Comparison of ENCODE assay signal across 1 cellular context in the genomic region with DNA sequence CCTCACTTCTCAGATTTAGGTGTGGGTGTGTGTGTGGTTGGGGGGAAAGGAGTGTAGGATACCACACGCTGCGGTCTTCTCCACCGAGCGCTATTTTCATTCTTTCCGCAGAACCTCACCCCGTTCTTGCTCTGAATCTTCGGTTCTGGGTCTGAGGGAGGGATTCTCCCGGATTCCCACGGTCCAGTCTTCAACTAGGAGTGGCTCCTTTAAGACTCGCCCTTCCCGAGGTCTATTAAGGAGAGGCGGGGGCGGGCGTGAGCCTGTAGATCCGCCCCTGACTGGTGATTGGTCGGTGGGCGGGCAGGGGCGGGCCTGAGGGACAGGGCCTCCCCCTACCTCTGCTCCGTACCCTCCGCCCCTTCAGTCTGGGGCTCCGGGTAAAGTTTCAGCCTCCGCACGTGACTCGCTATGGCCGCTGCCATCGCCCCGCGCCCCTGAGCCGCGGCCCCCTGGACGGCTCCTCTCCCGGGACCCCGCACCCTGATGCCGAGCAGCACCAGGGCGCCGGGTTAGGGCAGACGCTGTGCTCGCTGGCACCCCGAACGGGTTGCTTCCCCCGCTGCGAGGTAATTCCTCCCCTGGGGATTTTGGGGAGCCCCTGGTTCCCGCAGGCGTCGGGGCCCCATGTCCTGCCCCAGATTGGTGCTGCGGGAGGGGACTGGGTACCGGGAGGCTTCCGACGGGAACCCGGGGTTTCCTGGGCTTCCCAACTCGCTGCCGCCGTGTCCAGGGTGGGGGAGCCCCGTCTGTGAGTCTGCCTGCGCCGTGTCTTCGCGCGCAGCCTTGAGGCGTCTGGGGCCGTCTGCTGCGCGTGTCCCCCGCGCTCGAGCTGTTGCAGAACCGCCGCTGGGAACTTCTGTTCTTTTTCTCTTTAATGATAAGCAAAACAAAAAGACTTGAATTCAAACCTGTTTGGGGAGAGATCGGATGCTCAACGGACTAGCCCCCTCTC.
TF ChIP-seq lines count a peak whose summit lies in the region.

No MANE protein-coding gene starts in this region.

TF ChIP-seq in HEK293, 187 proteins besides CTCF, POLR2A, EP300 and RAD21 (continued from another document and continues in another):
- TF ChIP-seq, protein P1, sequence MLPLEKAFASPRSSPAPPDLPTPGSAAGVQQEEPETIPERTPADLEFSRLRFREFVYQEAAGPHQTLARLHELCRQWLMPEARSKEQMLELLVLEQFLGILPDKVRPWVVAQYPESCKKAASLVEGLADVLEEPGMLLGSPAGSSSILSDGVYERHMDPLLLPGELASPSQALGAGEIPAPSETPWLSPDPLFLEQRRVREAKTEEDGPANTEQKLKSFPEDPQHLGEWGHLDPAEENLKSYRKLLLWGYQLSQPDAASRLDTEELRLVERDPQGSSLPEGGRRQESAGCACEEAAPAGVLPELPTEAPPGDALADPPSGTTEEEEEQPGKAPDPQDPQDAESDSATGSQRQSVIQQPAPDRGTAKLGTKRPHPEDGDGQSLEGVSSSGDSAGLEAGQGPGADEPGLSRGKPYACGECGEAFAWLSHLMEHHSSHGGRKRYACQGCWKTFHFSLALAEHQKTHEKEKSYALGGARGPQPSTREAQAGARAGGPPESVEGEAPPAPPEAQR (tag by site-specific recombination; IDR thresholded peaks at IDR 0.05), result no peak
- TF ChIP-seq ZNF16 (tag by site-specific recombination; IDR thresholded peaks at IDR 0.05; ENCODE audit: low read depth) (no peak), SALL2 (tag by site-specific recombination; IDR thresholded peaks at IDR 0.05; ENCODE audit: borderline replicate concordance) (no peak), ZNF214 (tag by site-specific recombination; IDR thresholded peaks at IDR 0.05; ENCODE audit: borderline replicate concordance) (no peak), ZNF510 (tag by site-specific recombination; IDR thresholded peaks at IDR 0.05; ENCODE audit: insufficient replicate concordance) (no peak), ZNF133 (tag by site-specific recombination; IDR thresholded peaks at IDR 0.05) (no peak), GLIS1 (tag by site-specific recombination; IDR thresholded peaks at IDR 0.05) (peak; percentile 93), ZNF223 (tag by site-specific recombination; IDR thresholded peaks at IDR 0.05) (no peak), ZNF624 (tag by site-specific recombination; IDR thresholded peaks at IDR 0.05) (no peak), SP3 (tag by site-specific recombination; IDR thresholded peaks at IDR 0.05) (peak; percentile 88), ZNF416 (tag by site-specific recombination; IDR thresholded peaks at IDR 0.05) (no peak), ZNF391 (tag by site-specific recombination; IDR thresholded peaks at IDR 0.05; ENCODE audit: borderline replicate concordance, low read depth) (peak; percentile 79; the same call in 1 of the 2 replicates), ZNF529 (tag by site-specific recombination; IDR thresholded peaks at IDR 0.05; ENCODE audit: insufficient replicate concordance) (no peak), KLF7 (tag by site-specific recombination; IDR thresholded peaks at IDR 0.05; ENCODE audit: borderline replicate concordance) (no peak), ZNF248 (tag by site-specific recombination; IDR thresholded peaks at IDR 0.05) (no peak), WT1 (tag by site-specific recombination; IDR thresholded peaks at IDR 0.05) (no peak; the same call in 1 of the 2 replicates), ZNF157 (tag by site-specific recombination; IDR thresholded peaks at IDR 0.05) (no peak), ZNF501 (tag by site-specific recombination; IDR thresholded peaks at IDR 0.05) (peak; percentile 76), ZNF138 (tag by site-specific recombination; IDR thresholded peaks at IDR 0.05; ENCODE audit: borderline replicate concordance) (no peak), ZSCAN16 (tag by site-specific recombination; IDR thresholded peaks at IDR 0.05) (no peak), ZNF792 (tag by site-specific recombination; IDR thresholded peaks at IDR 0.05) (no peak), ZNF341 (tag by site-specific recombination; IDR thresholded peaks at IDR 0.05; ENCODE audit: low read depth) (0 out of 2 replicates have a peak, but pooled peaks have one; percentile 14), GLIS2 (tag by site-specific recombination; IDR thresholded peaks at IDR 0.05) (peak; percentile 82), ZNF174 (tag by site-specific recombination; IDR thresholded peaks at IDR 0.05) (no peak), GFI1B (tag by site-specific recombination; IDR thresholded peaks at IDR 0.05) (no peak), ZNF843 (tag by site-specific recombination; IDR thresholded peaks at IDR 0.05) (no peak), PRDM1 (tag by site-specific recombination; IDR thresholded peaks at IDR 0.05) (no peak), ZFP41 (tag by site-specific recombination; IDR thresholded peaks at IDR 0.05; ENCODE audit: borderline replicate concordance) (no peak), ZNF623 (tag by site-specific recombination; IDR thresholded peaks at IDR 0.05) (no peak), ZNF571 (tag by site-specific recombination; IDR thresholded peaks at IDR 0.05) (no peak), BCL11A (tag by site-specific recombination; IDR thresholded peaks at IDR 0.05; ENCODE audit: low read depth) (no peak), ZNF302 (tag by site-specific recombination; IDR thresholded peaks at IDR 0.05; ENCODE audit: low read depth) (no peak), ZNF2 (tag by site-specific recombination; IDR thresholded peaks at IDR 0.05) (no peak; the same call in 1 of the 2 replicates), ZNF169 (tag by site-specific recombination; IDR thresholded peaks at IDR 0.05) (no peak), ZNF366 (tag by site-specific recombination; conservative IDR thresholded peaks at IDR 0.05) (peak; percentile 70), ZNF707 (tag by site-specific recombination; IDR thresholded peaks at IDR 0.05) (no peak)
- TF ChIP-seq, protein P2, sequence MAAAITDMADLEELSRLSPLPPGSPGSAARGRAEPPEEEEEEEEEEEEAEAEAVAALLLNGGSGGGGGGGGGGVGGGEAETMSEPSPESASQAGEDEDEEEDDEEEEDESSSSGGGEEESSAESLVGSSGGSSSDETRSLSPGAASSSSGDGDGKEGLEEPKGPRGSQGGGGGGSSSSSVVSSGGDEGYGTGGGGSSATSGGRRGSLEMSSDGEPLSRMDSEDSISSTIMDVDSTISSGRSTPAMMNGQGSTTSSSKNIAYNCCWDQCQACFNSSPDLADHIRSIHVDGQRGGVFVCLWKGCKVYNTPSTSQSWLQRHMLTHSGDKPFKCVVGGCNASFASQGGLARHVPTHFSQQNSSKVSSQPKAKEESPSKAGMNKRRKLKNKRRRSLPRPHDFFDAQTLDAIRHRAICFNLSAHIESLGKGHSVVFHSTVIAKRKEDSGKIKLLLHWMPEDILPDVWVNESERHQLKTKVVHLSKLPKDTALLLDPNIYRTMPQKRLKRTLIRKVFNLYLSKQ (tag by site-specific recombination; IDR thresholded peaks at IDR 0.05; ENCODE audit: borderline replicate concordance), result no peak
- TF ChIP-seq, protein P3, sequence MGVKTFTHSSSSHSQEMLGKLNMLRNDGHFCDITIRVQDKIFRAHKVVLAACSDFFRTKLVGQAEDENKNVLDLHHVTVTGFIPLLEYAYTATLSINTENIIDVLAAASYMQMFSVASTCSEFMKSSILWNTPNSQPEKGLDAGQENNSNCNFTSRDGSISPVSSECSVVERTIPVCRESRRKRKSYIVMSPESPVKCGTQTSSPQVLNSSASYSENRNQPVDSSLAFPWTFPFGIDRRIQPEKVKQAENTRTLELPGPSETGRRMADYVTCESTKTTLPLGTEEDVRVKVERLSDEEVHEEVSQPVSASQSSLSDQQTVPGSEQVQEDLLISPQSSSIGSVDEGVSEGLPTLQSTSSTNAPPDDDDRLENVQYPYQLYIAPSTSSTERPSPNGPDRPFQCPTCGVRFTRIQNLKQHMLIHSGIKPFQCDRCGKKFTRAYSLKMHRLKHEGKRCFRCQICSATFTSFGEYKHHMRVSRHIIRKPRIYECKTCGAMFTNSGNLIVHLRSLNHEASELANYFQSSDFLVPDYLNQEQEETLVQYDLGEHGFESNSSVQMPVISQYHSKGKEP (tag by site-specific recombination; IDR thresholded peaks at IDR 0.05), result no peak
- TF ChIP-seq, protein P4, sequence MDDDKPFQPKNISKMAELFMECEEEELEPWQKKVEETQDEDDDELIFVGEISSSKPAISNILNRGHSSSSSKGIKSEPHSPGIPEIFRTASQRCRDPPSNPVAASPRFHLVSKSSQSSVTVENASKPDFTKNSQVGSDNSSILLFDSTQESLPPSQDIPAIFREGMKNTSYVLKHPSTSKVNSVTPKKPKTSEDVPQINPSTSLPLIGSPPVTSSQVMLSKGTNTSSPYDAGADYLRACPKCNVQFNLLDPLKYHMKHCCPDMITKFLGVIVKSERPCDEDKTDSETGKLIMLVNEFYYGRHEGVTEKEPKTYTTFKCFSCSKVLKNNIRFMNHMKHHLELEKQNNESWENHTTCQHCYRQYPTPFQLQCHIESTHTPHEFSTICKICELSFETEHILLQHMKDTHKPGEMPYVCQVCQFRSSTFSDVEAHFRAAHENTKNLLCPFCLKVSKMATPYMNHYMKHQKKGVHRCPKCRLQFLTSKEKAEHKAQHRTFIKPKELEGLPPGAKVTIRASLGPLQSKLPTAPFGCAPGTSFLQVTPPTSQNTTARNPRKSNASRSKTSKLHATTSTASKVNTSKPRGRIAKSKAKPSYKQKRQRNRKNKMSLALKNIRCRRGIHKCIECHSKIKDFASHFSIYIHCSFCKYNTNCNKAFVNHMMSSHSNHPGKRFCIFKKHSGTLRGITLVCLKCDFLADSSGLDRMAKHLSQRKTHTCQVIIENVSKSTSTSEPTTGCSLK (tag by site-specific recombination; IDR thresholded peaks at IDR 0.05), result no peak
- TF ChIP-seq, protein P5, sequence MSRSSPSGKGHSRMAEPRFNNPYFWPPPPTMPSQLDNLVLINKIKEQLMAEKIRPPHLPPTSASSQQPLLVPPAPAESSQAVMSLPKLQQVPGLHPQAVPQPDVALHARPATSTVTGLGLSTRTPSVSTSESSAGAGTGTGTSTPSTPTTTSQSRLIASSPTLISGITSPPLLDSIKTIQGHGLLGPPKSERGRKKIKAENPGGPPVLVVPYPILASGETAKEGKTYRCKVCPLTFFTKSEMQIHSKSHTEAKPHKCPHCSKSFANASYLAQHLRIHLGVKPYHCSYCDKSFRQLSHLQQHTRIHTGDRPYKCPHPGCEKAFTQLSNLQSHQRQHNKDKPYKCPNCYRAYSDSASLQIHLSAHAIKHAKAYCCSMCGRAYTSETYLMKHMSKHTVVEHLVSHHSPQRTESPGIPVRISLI (tag by site-specific recombination; IDR thresholded peaks at IDR 0.05), result no peak
- TF ChIP-seq, protein P6, sequence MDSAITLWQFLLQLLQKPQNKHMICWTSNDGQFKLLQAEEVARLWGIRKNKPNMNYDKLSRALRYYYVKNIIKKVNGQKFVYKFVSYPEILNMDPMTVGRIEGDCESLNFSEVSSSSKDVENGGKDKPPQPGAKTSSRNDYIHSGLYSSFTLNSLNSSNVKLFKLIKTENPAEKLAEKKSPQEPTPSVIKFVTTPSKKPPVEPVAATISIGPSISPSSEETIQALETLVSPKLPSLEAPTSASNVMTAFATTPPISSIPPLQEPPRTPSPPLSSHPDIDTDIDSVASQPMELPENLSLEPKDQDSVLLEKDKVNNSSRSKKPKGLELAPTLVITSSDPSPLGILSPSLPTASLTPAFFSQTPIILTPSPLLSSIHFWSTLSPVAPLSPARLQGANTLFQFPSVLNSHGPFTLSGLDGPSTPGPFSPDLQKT (IDR thresholded peaks at IDR 0.05; ENCODE audit: borderline replicate concordance, low read depth, low read length), result no peak
- TF ChIP-seq, protein P7, sequence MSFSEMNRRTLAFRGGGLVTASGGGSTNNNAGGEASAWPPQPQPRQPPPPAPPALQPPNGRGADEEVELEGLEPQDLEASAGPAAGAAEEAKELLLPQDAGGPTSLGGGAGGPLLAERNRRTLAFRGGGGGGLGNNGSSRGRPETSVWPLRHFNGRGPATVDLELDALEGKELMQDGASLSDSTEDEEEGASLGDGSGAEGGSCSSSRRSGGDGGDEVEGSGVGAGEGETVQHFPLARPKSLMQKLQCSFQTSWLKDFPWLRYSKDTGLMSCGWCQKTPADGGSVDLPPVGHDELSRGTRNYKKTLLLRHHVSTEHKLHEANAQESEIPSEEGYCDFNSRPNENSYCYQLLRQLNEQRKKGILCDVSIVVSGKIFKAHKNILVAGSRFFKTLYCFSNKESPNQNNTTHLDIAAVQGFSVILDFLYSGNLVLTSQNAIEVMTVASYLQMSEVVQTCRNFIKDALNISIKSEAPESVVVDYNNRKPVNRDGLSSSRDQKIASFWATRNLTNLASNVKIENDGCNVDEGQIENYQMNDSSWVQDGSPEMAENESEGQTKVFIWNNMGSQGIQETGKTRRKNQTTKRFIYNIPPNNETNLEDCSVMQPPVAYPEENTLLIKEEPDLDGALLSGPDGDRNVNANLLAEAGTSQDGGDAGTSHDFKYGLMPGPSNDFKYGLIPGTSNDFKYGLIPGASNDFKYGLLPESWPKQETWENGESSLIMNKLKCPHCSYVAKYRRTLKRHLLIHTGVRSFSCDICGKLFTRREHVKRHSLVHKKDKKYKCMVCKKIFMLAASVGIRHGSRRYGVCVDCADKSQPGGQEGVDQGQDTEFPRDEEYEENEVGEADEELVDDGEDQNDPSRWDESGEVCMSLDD (tag by site-specific recombination; IDR thresholded peaks at IDR 0.05), result peak; percentile 99
- TF ChIP-seq, protein P8, sequence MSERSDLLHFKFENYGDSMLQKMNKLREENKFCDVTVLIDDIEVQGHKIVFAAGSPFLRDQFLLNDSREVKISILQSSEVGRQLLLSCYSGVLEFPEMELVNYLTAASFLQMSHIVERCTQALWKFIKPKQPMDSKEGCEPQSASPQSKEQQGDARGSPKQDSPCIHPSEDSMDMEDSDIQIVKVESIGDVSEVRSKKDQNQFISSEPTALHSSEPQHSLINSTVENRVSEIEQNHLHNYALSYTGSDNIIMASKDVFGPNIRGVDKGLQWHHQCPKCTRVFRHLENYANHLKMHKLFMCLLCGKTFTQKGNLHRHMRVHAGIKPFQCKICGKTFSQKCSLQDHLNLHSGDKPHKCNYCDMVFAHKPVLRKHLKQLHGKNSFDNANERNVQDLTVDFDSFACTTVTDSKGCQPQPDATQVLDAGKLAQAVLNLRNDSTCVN (tag by site-specific recombination; optimal IDR thresholded peaks at IDR 0.05), result peak; percentile 79
- TF ChIP-seq, protein P9, sequence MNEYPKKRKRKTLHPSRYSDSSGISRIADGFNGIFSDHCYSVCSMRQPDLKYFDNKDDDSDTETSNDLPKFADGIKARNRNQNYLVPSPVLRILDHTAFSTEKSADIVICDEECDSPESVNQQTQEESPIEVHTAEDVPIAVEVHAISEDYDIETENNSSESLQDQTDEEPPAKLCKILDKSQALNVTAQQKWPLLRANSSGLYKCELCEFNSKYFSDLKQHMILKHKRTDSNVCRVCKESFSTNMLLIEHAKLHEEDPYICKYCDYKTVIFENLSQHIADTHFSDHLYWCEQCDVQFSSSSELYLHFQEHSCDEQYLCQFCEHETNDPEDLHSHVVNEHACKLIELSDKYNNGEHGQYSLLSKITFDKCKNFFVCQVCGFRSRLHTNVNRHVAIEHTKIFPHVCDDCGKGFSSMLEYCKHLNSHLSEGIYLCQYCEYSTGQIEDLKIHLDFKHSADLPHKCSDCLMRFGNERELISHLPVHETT (tag by site-specific recombination; IDR thresholded peaks at IDR 0.05), result no peak
- TF ChIP-seq, protein P10, sequence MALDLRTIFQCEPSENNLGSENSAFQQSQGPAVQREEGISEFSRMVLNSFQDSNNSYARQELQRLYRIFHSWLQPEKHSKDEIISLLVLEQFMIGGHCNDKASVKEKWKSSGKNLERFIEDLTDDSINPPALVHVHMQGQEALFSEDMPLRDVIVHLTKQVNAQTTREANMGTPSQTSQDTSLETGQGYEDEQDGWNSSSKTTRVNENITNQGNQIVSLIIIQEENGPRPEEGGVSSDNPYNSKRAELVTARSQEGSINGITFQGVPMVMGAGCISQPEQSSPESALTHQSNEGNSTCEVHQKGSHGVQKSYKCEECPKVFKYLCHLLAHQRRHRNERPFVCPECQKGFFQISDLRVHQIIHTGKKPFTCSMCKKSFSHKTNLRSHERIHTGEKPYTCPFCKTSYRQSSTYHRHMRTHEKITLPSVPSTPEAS (tag by site-specific recombination; IDR thresholded peaks at IDR 0.05), result no peak
